In genomic region chr12:121611306-121611705, GRCh38 we compare ENCODE assay signal across 10 cellular contexts. TPM values are rescaled to one million over a fixed set of nuclear protein-coding genes. Genes with fewer than 3 reads are reported as not detected.
DNase-seq lines count a peak whose midpoint lies in the region; ATAC-seq, FAIRE-seq and TF ChIP-seq lines count a peak whose summit lies in the region.
"Had no signal": no experiment of that assay in that cellular context is flagged by ENCODE, and none has a peak within 500 bp of the region (broad histone marks: within the 10 kb centered on the region; RNA-seq: fewer than 3 reads in every experiment).

No MANE protein-coding gene starts in this region.

- TF ChIP-seq CTCF in GM13976 (IDR thresholded peaks at IDR 0.05; ENCODE audit: borderline replicate concordance, control extremely low read depth, extremely low read depth, insufficient read depth, missing control alignments) (no peak), pancreas (IDR thresholded peaks at IDR 0.05) (no peak)

- no peaks in the 10 kb centered on the region for H3K36me3 ChIP-seq in pancreas
- H3K36me3 ChIP-seq: neutrophil had no signal

- no peak for FAIRE-seq in pancreas (lab: Jason Lieb, UNC)

- intact Hi-C loops in pancreas (cut with DNase I) = no loop called here

- no peaks in the 10 kb centered on the region for H3K27me3 ChIP-seq in pancreas
- H3K27me3 ChIP-seq: neutrophil had no signal

- DNase-seq in GM13976 (ENCODE audit: low spot score) (peak; percentile 38), OCI-M1 (lab: John Stamatoyannopoulos, UW) (peak; percentile 22), pancreas (peak in 3 of 6 donors; percentile 27 to 49 (median 39)), NCI-H524 (lab: John Stamatoyannopoulos, UW) (no peak), middle frontal gyrus (ENCODE audit: extremely low spot score, low spot score) (no peak)
- DNase-seq: dermis blood vessel endothelial cell had no signal

- H3K4me1 ChIP-seq in pancreas = peaks cover 0 to 6% (median 0%) of the 10 kb centered on the region in 3 donors

- no peaks in the 10 kb centered on the region for H3K9me3 ChIP-seq in pancreas
- H3K9me3 ChIP-seq: neutrophil had no signal

- H3K27ac ChIP-seq in cingulate gyrus (ENCODE audit: low read depth, low read length) (peak overlapping the region; percentile 69), pancreas (no peak overlapping the region)
- H3K27ac ChIP-seq: neutrophil had no signal

- in situ Hi-C loops in GM13976 (cut with MboI; ENCODE audit: low sequenced_read_pairs, unreplicated experiment) = no loop called here

- ATAC-seq in pancreas (peak in 3 of 4 donors; percentile 40 to 59 (median 57)), GM21447 (IDR thresholded peaks at IDR 0.05; ENCODE audit: unreplicated experiment) (no peak), HG03045 (IDR thresholded peaks at IDR 0.05; ENCODE audit: unreplicated experiment) (no peak)

- 81 to 82% methylated on average over 2 of the region's 2 CpGs for WGBS in pancreas, 2 donors

- H3K4me3 ChIP-seq in pancreas = no peak overlapping the region

RNA-seq across cellular contexts. Expression of gene ORAI1, which starts 15.0 kb away (rescaled TPM):
- total RNA-seq in pancreas = 10 to 100 TPM in 1 of 6 donors, 1 to 10 TPM in 5; 3.9 to 11.3 (median 5.8) TPM
- polyA plus RNA-seq in pancreas = 1 to 10 TPM; 2.7 to 3.4 TPM

RNA-seq across cellular contexts. Expression of gene KDM2B, which starts 30.5 kb away (rescaled TPM):
- total RNA-seq in pancreas = 10 to 100 TPM in 3 of 6 donors, 1 to 10 TPM in 3; 7.4 to 21.7 (median 9.8) TPM
- polyA plus RNA-seq in pancreas = 10 to 100 TPM; 10.6 to 11.6 TPM

RNA-seq across cellular contexts. Expression of gene MORN3, which starts 58.1 kb away (rescaled TPM):
- under 1 TPM; 0.19 to 0.70 (median 0.46) TPM for total RNA-seq in pancreas
- under 1 TPM; 0.49 to 0.99 TPM for polyA plus RNA-seq in pancreas
- total RNA-seq: dermis blood vessel endothelial cell had no signal

Comparison
In these comparisons a context has a peak if more than half of its experiments do, and no peak if none do; other contexts are left out.
1. DNase-seq: peak in GM13976 (single experiment) and OCI-M1 (single experiment); none in NCI-H524 (0 of 2) and middle frontal gyrus (single experiment).
2. ATAC-seq: peak in pancreas (3 of 4); none in GM21447 (single experiment) and HG03045 (single experiment).